1 cellular context compared by ENCODE assay signal in the genomic region with DNA sequence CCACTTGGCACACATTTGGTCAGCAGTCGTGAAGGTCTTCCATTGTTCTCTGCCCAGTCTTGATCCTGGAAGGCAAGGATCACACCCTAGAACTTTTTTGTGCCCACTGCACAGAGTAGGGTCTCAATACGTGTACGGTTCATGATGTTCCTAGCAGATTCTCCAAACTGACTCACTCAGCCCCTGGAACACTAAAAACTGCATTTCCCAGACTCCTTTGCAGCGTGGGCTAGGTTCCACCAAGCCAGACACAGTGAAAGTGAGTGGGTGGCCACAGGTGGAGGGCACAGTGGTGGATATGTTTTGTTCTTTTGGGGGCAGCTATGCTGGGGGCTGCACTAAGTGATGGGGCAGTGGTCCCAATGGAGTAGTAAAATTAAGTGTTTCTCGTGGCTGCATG.
TF ChIP-seq lines count a peak whose summit lies in the region.

No MANE protein-coding gene starts in this region.

TF ChIP-seq in H1, 55 proteins besides CTCF, POLR2A, EP300 and RAD21:
- TF ChIP-seq FOSL1 (IDR thresholded peaks at IDR 0.05; ENCODE audit: insufficient read depth, low read depth, low read length) (no peak), SP1 (IDR thresholded peaks at IDR 0.05; ENCODE audit: low read depth, low read length) (no peak), RBBP5 (IDR thresholded peaks at IDR 0.05; ENCODE audit: borderline replicate concordance, low read depth, low read length) (no peak), GABPA (IDR thresholded peaks at IDR 0.05; ENCODE audit: borderline replicate concordance, insufficient read depth, low read length) (no peak), SUZ12 (IDR thresholded peaks at IDR 0.05; ENCODE audit: low read length) (no peak), CBX5 (IDR thresholded peaks at IDR 0.05; ENCODE audit: low read depth, low read length) (no peak), HDAC6 (IDR thresholded peaks at IDR 0.05; ENCODE audit: low read depth, low read length) (no peak), EGR1 (IDR thresholded peaks at IDR 0.05; ENCODE audit: borderline replicate concordance, low read depth, low read length) (no peak), RNF2 (IDR thresholded peaks at IDR 0.05; ENCODE audit: borderline replicate concordance, low read depth, low read length, missing control alignments, poor library complexity, severe bottlenecking) (no peak), BRCA1 (IDR thresholded peaks at IDR 0.05; ENCODE audit: low read depth, low read length) (no peak), TBP (IDR thresholded peaks at IDR 0.05; ENCODE audit: low read depth, low read length) (no peak), SIX5 (IDR thresholded peaks at IDR 0.05; ENCODE audit: low read depth, low read length) (no peak), EZH2 (IDR thresholded peaks at IDR 0.05; ENCODE audit: low read depth, low read length, severe bottlenecking) (no peak), CTBP2 (IDR thresholded peaks at IDR 0.05; ENCODE audit: borderline replicate concordance, insufficient read depth, insufficient read length, low read length) (no peak), MAFK (IDR thresholded peaks at IDR 0.05; ENCODE audit: low read depth, low read length) (no peak), TEAD4 (IDR thresholded peaks at IDR 0.05; ENCODE audit: low read depth, low read length) (no peak), CEBPB (IDR thresholded peaks at IDR 0.05; ENCODE audit: low read depth, low read length) (no peak), HDAC2 (IDR thresholded peaks at IDR 0.05; ENCODE audit: borderline replicate concordance in 1 of 2, low read depth in 2 of 2, low read length in 2 of 2) (no peak)
- TF ChIP-seq, protein P1, sequence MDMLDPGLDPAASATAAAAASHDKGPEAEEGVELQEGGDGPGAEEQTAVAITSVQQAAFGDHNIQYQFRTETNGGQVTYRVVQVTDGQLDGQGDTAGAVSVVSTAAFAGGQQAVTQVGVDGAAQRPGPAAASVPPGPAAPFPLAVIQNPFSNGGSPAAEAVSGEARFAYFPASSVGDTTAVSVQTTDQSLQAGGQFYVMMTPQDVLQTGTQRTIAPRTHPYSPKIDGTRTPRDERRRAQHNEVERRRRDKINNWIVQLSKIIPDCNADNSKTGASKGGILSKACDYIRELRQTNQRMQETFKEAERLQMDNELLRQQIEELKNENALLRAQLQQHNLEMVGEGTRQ (IDR thresholded peaks at IDR 0.05; ENCODE audit: low read length): no peak
- TF ChIP-seq, protein P2, sequence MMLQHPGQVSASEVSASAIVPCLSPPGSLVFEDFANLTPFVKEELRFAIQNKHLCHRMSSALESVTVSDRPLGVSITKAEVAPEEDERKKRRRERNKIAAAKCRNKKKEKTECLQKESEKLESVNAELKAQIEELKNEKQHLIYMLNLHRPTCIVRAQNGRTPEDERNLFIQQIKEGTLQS (IDR thresholded peaks at IDR 0.05; ENCODE audit: insufficient read depth, low read depth, low read length): no peak
